9 cellular contexts compared by ENCODE assay signal in the genomic region with DNA sequence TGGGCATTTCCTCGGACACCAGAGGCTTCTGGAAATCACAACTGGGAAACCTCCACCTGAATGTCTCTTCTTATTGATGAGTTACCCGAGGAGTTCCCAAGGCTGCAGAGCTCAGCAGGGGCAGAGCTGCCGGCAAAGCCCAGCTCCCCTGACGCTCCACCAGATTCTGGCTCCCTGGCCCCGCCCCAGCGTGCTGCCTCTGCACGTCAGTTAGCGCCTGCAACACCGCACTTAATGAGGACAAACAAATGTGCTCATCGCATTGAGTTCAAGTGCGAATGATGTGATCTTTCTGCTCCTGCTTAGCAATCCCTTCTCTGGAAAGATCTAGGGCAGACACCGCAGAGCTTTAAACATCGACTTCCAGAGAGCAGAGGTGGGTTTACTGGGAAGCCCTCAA. TPM values are rescaled to one million over a fixed set of nuclear protein-coding genes. Genes with fewer than 3 reads are reported as not detected.
DNase-seq lines count a peak whose midpoint lies in the region; ATAC-seq lines count a peak whose summit lies in the region.
"Had no signal": no experiment of that assay in that cellular context is flagged by ENCODE, and none has a peak within 500 bp of the region (broad histone marks: within the 10 kb centered on the region; RNA-seq: fewer than 3 reads in every experiment).

No MANE protein-coding gene starts in this region.

- H3K27ac ChIP-seq in ACC112 (ENCODE audit: low read depth, low read length), result no peak overlapping the region

- H3K36me3 ChIP-seq in ACC112 (ENCODE audit: insufficient read depth, low read length), result no peaks in the 10 kb centered on the region

- no peaks in the 10 kb centered on the region for H3K36me3 Mint-ChIP-seq in activated T-cell treated with anti-CD3 and anti-CD28 coated beads, Interleukin-2, amount 50 U/mL, for 24 hours (ENCODE audit: low read depth)

- no peak overlapping the region for H2AFZ ChIP-seq in ACC112 (ENCODE audit: low read length, unreplicated experiment)

- no peaks in the 10 kb centered on the region for H3K79me2 ChIP-seq in ACC112 (ENCODE audit: control insufficient read depth, insufficient read depth, low read length, unreplicated experiment)

- peaks cover 19% of the 10 kb centered on the region for H3K4me1 ChIP-seq in ACC112 (ENCODE audit: control insufficient read depth, insufficient read depth, low read length, unreplicated experiment)

- peaks cover 1% of the 10 kb centered on the region for H3K4me1 Mint-ChIP-seq in activated T-cell treated with anti-CD3 and anti-CD28 coated beads, Interleukin-2, amount 50 U/mL, for 24 hours (ENCODE audit: low read depth)

- no peaks in the 10 kb centered on the region for H3K27me3 ChIP-seq in ACC112 (ENCODE audit: insufficient read depth, low read length)

- peaks cover 5% of the 10 kb centered on the region for H3K9me3 Mint-ChIP-seq in activated T-cell treated with anti-CD3 and anti-CD28 coated beads, Interleukin-2, amount 50 U/mL, for 24 hours

- H3K27ac Mint-ChIP-seq in activated T-cell treated with anti-CD3 and anti-CD28 coated beads, Interleukin-2, amount 50 U/mL, for 24 hours, result no peak overlapping the region

- intact Hi-C loops in posterior vena cava (cut with DNase I), result no loop called here

- peaks cover 2% of the 10 kb centered on the region for H3K27me3 Mint-ChIP-seq in activated T-cell treated with anti-CD3 and anti-CD28 coated beads, Interleukin-2, amount 50 U/mL, for 24 hours

- DNase-seq in NCI-H1092 (lab: John Stamatoyannopoulos, UW) (peak; percentile 29), germinal center (ENCODE audit: low spot score) (peak; percentile 23), posterior vena cava (ENCODE audit: low spot score) (peak; percentile 85), UCSD-AML1 (lab: John Stamatoyannopoulos, UW; ENCODE audit: unreplicated experiment) (no peak)
- peak; percentile 39 for DNase-seq in activated T-cell treated with anti-CD3 and anti-CD28 coated beads, Interleukin-2, amount 50 U/mL, for 24 hours
- DNase-seq: DND-41 had no signal

- ATAC-seq in GM18517 (IDR thresholded peaks at IDR 0.05; ENCODE audit: unreplicated experiment) (no peak), GM21515 (IDR thresholded peaks at IDR 0.05; ENCODE audit: unreplicated experiment) (no peak)

- H3K4me3 Mint-ChIP-seq in activated T-cell treated with anti-CD3 and anti-CD28 coated beads, Interleukin-2, amount 50 U/mL, for 24 hours, result no peak overlapping the region

- H3K4me3 ChIP-seq in ACC112 (ENCODE audit: low read depth, low read length), result 0 out of 2 replicates have a peak overlapping the region, but pooled peaks have one; percentile 23

RNA-seq across cellular contexts. Expression of a gene that starts 55.5 kb away (rescaled TPM):
- 10 to 100 TPM; 37.7 to 55.0 TPM for total RNA-seq in posterior vena cava
